8 cellular contexts compared by ENCODE assay signal in the genomic region with DNA sequence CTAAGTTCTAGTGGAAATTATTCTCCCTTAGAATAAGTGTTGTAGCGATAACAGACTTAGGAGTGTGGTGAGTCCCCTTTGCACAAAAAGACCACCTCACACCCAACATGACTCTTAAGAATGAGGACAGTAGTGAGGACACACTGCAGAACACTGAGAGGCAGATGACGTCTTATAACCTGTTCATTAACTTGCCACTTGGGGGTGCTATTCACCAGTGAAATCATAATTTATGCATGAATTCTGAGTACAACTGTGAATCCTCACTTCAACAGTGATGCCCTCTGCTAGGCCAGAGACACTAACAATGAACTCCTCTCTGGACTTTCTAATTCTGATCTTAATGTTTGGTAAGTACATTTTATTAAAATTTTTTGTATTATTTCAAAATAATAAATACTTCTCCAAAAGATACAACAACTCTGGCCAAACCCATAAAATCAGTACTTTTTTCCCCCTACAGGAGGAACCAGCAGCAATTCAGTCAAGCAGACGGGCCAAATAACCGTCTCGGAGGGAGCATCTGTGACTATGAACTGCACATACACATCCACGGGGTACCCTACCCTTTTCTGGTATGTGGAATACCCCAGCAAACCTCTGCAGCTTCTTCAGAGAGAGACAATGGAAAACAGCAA.
DNase-seq lines count a peak whose midpoint lies in the region; ATAC-seq and TF ChIP-seq lines count a peak whose summit lies in the region.

No MANE protein-coding gene starts in this region.

- no peaks in the 10 kb centered on the region for H3K36me3 Mint-ChIP-seq in activated CD4-positive, alpha-beta T cell treated with anti-CD3 and anti-CD28 coated beads, Interleukin-2, amount 10 ng/mL, durations not matched to agents 24 days and 14 days (ENCODE audit: low read depth)
- H3K36me3 Mint-ChIP-seq in activated B cell treated with CpG ODN at 0.5 μM for 24 hours (ENCODE audit: low read depth): no peaks in the 10 kb centered on the region
- no peaks in the 10 kb centered on the region for H3K36me3 Mint-ChIP-seq in glutamatergic neuron (ENCODE audit: unreplicated experiment)

- peak; percentile 60 for DNase-seq in activated CD4-positive, alpha-beta T cell treated with anti-CD3 and anti-CD28 coated beads, Interleukin-2, amount 10 ng/mL, durations not matched to agents 24 days and 14 days
- no peak for DNase-seq in activated CD4-positive, alpha-beta T cell treated with anti-CD3 and anti-CD28 coated beads for 1 hour
- DNase-seq in H7 (peak; percentile 47), NCI-H1105 (lab: John Stamatoyannopoulos, UW) (peak; percentile 27), activated B cell treated with CpG ODN at 0.5 μM for 24 hours (no peak), glutamatergic neuron (peak; percentile 20), putamen (ENCODE audit: low spot score) (peak; percentile 67), cerebellum (ENCODE audit: low spot score) (no peak)

- H3K27me3 ChIP-seq in H7 (ENCODE audit: control insufficient read depth, insufficient read depth, low read length): no peaks in the 10 kb centered on the region

- H3K4me1 Mint-ChIP-seq in activated CD4-positive, alpha-beta T cell treated with anti-CD3 and anti-CD28 coated beads, Interleukin-2, amount 10 ng/mL, durations not matched to agents 24 days and 14 days: no peaks in the 10 kb centered on the region
- no peaks in the 10 kb centered on the region for H3K4me1 Mint-ChIP-seq in activated B cell treated with CpG ODN at 0.5 μM for 24 hours
- H3K4me1 Mint-ChIP-seq in glutamatergic neuron (ENCODE audit: low read depth, unreplicated experiment): no peaks in the 10 kb centered on the region

- no peaks in the 10 kb centered on the region for H3K36me3 ChIP-seq in H7 (replicated peaks; ENCODE audit: control insufficient read depth, insufficient read depth, low read length)

- intact Hi-C loops in activated CD4-positive, alpha-beta T cell treated with anti-CD3 and anti-CD28 coated beads, Interleukin-2, amount 10 ng/mL, durations not matched to agents 24 days and 14 days (cut with micrococcal nuclease): loop anchor here (10.0 kb wide), 1 partner anchor 240 kb away; no protein-coding TSS in a partner anchor
- intact Hi-C loops in activated B cell treated with CpG ODN at 0.5 μM for 24 hours (cut with micrococcal nuclease): loop anchor here (1.0 to 10.0 kb wide), 8 partner anchors 37 to 740 kb away; partner anchors contain the start of genes AJUBA and CDH24

- POLR2A ChIA-PET in activated B cell treated with CpG ODN at 0.5 μM for 24 hours (lab: Charles Lee): no interaction called here

- ATAC-seq in activated B cell treated with CpG ODN at 0.5 μM for 24 hours (ENCODE audit: low read depth): peak; percentile 95

- peak overlapping the region; percentile 85 for H3K27ac Mint-ChIP-seq in activated CD4-positive, alpha-beta T cell treated with anti-CD3 and anti-CD28 coated beads, Interleukin-2, amount 10 ng/mL, durations not matched to agents 24 days and 14 days
- no peak overlapping the region for H3K27ac Mint-ChIP-seq in activated B cell treated with CpG ODN at 0.5 μM for 24 hours
- no peak overlapping the region for H3K27ac Mint-ChIP-seq in glutamatergic neuron (ENCODE audit: unreplicated experiment)

- no peak for TF ChIP-seq CTCF in activated B cell treated with CpG ODN at 0.5 μM for 24 hours (IDR thresholded peaks at IDR 0.05)
- peak; percentile 77 for TF ChIP-seq CTCF in glutamatergic neuron (IDR thresholded peaks at IDR 0.05; ENCODE audit: partially characterized antibody, unreplicated experiment)

- no peaks in the 10 kb centered on the region for H3K9me3 Mint-ChIP-seq in activated CD4-positive, alpha-beta T cell treated with anti-CD3 and anti-CD28 coated beads, Interleukin-2, amount 10 ng/mL, durations not matched to agents 24 days and 14 days
- H3K9me3 Mint-ChIP-seq in activated B cell treated with CpG ODN at 0.5 μM for 24 hours: no peaks in the 10 kb centered on the region
- peaks cover 1% of the 10 kb centered on the region for H3K9me3 Mint-ChIP-seq in glutamatergic neuron (ENCODE audit: unreplicated experiment)

- no peak overlapping the region for H3K4me3 ChIP-seq in H7 (ENCODE audit: insufficient read depth, low read depth, low read length)

- CTCF ChIA-PET in activated B cell treated with CpG ODN at 0.5 μM for 24 hours (lab: Charles Lee): interaction anchor here (0.8 to 2.4 kb wide), 12 partner anchors 8 to 539 kb away, joined by 3 to 13 read pairs (median 4); no protein-coding TSS in a partner anchor

- H3K4me3 Mint-ChIP-seq in activated CD4-positive, alpha-beta T cell treated with anti-CD3 and anti-CD28 coated beads, Interleukin-2, amount 10 ng/mL, durations not matched to agents 24 days and 14 days: peak overlapping the region; percentile 69
- no peak overlapping the region for H3K4me3 Mint-ChIP-seq in activated B cell treated with CpG ODN at 0.5 μM for 24 hours
- H3K4me3 Mint-ChIP-seq in glutamatergic neuron (ENCODE audit: unreplicated experiment): no peak overlapping the region

- H3K27me3 Mint-ChIP-seq in activated CD4-positive, alpha-beta T cell treated with anti-CD3 and anti-CD28 coated beads, Interleukin-2, amount 10 ng/mL, durations not matched to agents 24 days and 14 days: no peaks in the 10 kb centered on the region
- no peaks in the 10 kb centered on the region for H3K27me3 Mint-ChIP-seq in activated B cell treated with CpG ODN at 0.5 μM for 24 hours
- no peaks in the 10 kb centered on the region for H3K27me3 Mint-ChIP-seq in glutamatergic neuron (ENCODE audit: unreplicated experiment)

Comparison
In these comparisons a context has a peak if more than half of its experiments do, and no peak if none do; other contexts are left out.
1. DNase-seq: peak in activated CD4-positive, alpha-beta T cell treated with anti-CD3 and anti-CD28 coated beads, Interleukin-2, amount 10 ng/mL, durations not matched to agents 24 days and 14 days (single experiment), H7 (single experiment), NCI-H1105 (single experiment), glutamatergic neuron (single experiment) and putamen (single experiment); none in activated CD4-positive, alpha-beta T cell treated with anti-CD3 and anti-CD28 coated beads for 1 hour (single experiment), activated B cell treated with CpG ODN at 0.5 μM for 24 hours (single experiment) and cerebellum (single experiment).